ENCODE assay signal across 8 cellular contexts in genomic region chr12:57175428-57176138, GRCh38. TPM values are rescaled to one million over a fixed set of nuclear protein-coding genes. Genes with fewer than 3 reads are reported as not detected.
DNase-seq lines count a peak whose midpoint lies in the region; ATAC-seq lines count a peak whose summit lies in the region.

No MANE protein-coding gene starts in this region.

- peaks cover 45% of the 10 kb centered on the region for H3K4me1 ChIP-seq in adipocyte (ENCODE audit: control insufficient read depth, insufficient read depth, low read length)

- ATAC-seq in left cardiac atrium (peak; percentile 38 to 56), HG03097 (IDR thresholded peaks at IDR 0.05; ENCODE audit: low FRiP score, unreplicated experiment) (no peak)

- intact Hi-C loops in left cardiac atrium (cut with DNase I) = loop anchor here in 1 of 2 donors (10.0 kb wide), 1 partner anchor 111 kb away; no protein-coding TSS in a partner anchor

- H3K4me3 ChIP-seq in adipocyte (ENCODE audit: low read length) = no peak overlapping the region

- peaks cover 93% of the 10 kb centered on the region for H3K36me3 ChIP-seq in adipocyte (ENCODE audit: control insufficient read depth, insufficient read depth, low read length, severe bottlenecking)

- DNase-seq in COLO829 (ENCODE audit: low spot score) (peak; percentile 65), LHCN-M2 (ENCODE audit: low read depth) (peak; percentile 63), RPMI7951 (ENCODE audit: low read depth) (peak; percentile 40), adipocyte (ENCODE audit: low read depth) (peak; percentile 75), left cardiac atrium (peak; percentile 83), renal cortical epithelial cell (ENCODE audit: low read depth) (peak; percentile 11)
- no peak for DNase-seq in central memory CD4-positive, alpha-beta T cell

- H3K9me3 ChIP-seq in adipocyte (ENCODE audit: control insufficient read depth, low read length) = no peaks in the 10 kb centered on the region

- no peaks in the 10 kb centered on the region for H3K27me3 ChIP-seq in adipocyte (replicated peaks; ENCODE audit: control insufficient read depth, insufficient read depth, low read length)

- H3K9ac ChIP-seq in adipocyte (ENCODE audit: low read length) = peak overlapping the region; percentile 55

RNA-seq across cellular contexts. Expression of gene LRP1-AS, which starts 28.2 kb away (rescaled TPM):
- total RNA-seq in LHCN-M2 (2014; rRNA removed) (not detected in 2 replicates), left cardiac atrium (not detected), renal cortical epithelial cell (not detected in 2 replicates)
- polyA plus RNA-seq in LHCN-M2 (2012) = not detected
- not detected in 2 replicates for total RNA-seq in RPMI7951 (2014; rRNA removed; shearing (Covaris generic))

RNA-seq across cellular contexts. Expression of gene NXPH4, which starts 41.0 kb away (rescaled TPM):
- total RNA-seq in LHCN-M2 (2014; rRNA removed) (1.2 and 1.4 TPM in 2 replicates), left cardiac atrium (1 to 10 TPM in 1 of 2 donors, under 1 TPM in 1; 0.50 to 2.1 TPM), renal cortical epithelial cell (0.40 TPM in 1 of 2 replicates, not detected in the other)
- 3.1 TPM for polyA plus RNA-seq in LHCN-M2 (2012)
- total RNA-seq in RPMI7951 (2014; rRNA removed; shearing (Covaris generic)) = 1.7 and 4.1 TPM in 2 replicates

RNA-seq across cellular contexts. Expression of gene LRP1, which starts 47.3 kb away (rescaled TPM):
- total RNA-seq in LHCN-M2 (2014; rRNA removed) (89.0 and 99.6 TPM in 2 replicates), left cardiac atrium (100 to 1,000 TPM; 188 to 222 TPM), renal cortical epithelial cell (11.3 and 157 TPM in 2 replicates)
- polyA plus RNA-seq in LHCN-M2 (2012) = 191 TPM
- 28.8 and 31.6 TPM in 2 replicates for total RNA-seq in RPMI7951 (2014; rRNA removed; shearing (Covaris generic))

RNA-seq across cellular contexts. Expression of gene SHMT2, which starts 53.9 kb away (rescaled TPM):
- total RNA-seq in LHCN-M2 (2014; rRNA removed) = 143 and 171 TPM in 2 replicates
- polyA plus RNA-seq in LHCN-M2 (2012) = 139 TPM
- total RNA-seq in RPMI7951 (2014; rRNA removed; shearing (Covaris generic)) = 89.3 and 108 TPM in 2 replicates
- total RNA-seq in left cardiac atrium = 10 to 100 TPM; 31.1 to 39.6 TPM
- 146 and 208 TPM in 2 replicates for total RNA-seq in renal cortical epithelial cell
